Comparison of ENCODE assay signal across 24 cellular contexts in the genomic region with DNA sequence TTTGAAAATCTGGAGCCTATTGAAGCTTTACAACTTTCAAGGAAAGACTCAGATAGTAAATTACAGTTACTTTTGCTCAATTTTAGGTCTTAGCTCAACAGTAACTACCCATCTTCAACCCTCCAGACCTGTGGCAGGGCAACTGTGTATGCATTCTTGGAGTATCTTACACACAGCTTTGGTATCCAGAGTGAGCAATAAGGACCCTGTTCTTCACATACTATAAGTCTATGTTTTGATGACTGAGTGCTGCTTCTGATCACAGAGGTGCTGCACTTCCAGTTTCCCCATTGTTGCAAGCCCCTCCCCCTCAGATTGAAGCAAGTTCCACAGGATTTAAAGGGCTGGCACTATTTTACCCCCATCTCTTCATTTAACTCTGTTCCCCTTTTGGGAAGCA.
"Had no signal": no experiment of that assay in that cellular context is flagged by ENCODE, and none has a peak within 500 bp of the region (broad histone marks: within the 10 kb centered on the region; RNA-seq: fewer than 3 reads in every experiment).

No MANE protein-coding gene starts in this region.

- H3K27me3 ChIP-seq: brain microvascular endothelial cell, gastroesophageal sphincter, neutrophil, spleen had no signal

- DNase-seq: activated CD4-positive, alpha-beta T cell treated with anti-CD3 and anti-CD28 coated beads, Interleukin-2, amount 50 U/mL, for 1 hour; activated CD4-positive, CD25-positive, alpha-beta regulatory T cell treated with anti-CD3 and anti-CD28 coated beads, Interleukin-2, amount 50 U/mL, for 72 hours; activated CD8-positive, alpha-beta T cell treated with anti-CD3 and anti-CD28 coated beads, Interleukin-2, amount 10 ng/mL, durations not matched to agents 7 days and 5 days; activated gamma-delta T cell; activated naive CD4-positive, alpha-beta T cell treated with anti-CD3 and anti-CD28 coated beads, Interleukin-2, amount 50 U/mL, for 16 hours; aorta; brain microvascular endothelial cell; central memory CD4-positive, alpha-beta T cell; effector memory CD4-positive, alpha-beta T cell; head of caudate nucleus; kidney; left ventricle myocardium inferior; midbrain; natural killer cell; ovary; spleen; stimulated activated CD4-positive, alpha-beta T cell treated with anti-CD3 and anti-CD28 coated beads, Interleukin-4, amount 100 ng/mL, for 1 hour; stimulated activated naive CD4-positive, alpha-beta T cell; WERI-Rb-1 had no signal

- H3K36me3 ChIP-seq: brain microvascular endothelial cell, gastroesophageal sphincter, left ventricle myocardium inferior, neutrophil, ovary, prostate gland, spleen, thoracic aorta, WERI-Rb-1 had no signal

- H3K4me3 ChIP-seq: gastroesophageal sphincter, left ventricle myocardium inferior, ovary, prostate gland, spleen, thoracic aorta had no signal

- ATAC-seq: activated CD8-positive, alpha-beta T cell treated with anti-CD3 and anti-CD28 coated beads, Interleukin-2, amount 10 ng/mL, durations not matched to agents 7 days and 5 days; esophagus mucosa; gastroesophageal sphincter; natural killer cell had no signal

- H3K27ac ChIP-seq: brain microvascular endothelial cell, gastroesophageal sphincter, left ventricle myocardium inferior, neutrophil, ovary, prostate gland, spleen, thoracic aorta, WERI-Rb-1 had no signal

- H3K4me1 ChIP-seq: gastroesophageal sphincter, left ventricle myocardium inferior, prostate gland, spleen had no signal

- H3K9me3 ChIP-seq: gastroesophageal sphincter, neutrophil, ovary, prostate gland, thoracic aorta had no signal
